7 cellular contexts compared by ENCODE assay signal in the genomic region with DNA sequence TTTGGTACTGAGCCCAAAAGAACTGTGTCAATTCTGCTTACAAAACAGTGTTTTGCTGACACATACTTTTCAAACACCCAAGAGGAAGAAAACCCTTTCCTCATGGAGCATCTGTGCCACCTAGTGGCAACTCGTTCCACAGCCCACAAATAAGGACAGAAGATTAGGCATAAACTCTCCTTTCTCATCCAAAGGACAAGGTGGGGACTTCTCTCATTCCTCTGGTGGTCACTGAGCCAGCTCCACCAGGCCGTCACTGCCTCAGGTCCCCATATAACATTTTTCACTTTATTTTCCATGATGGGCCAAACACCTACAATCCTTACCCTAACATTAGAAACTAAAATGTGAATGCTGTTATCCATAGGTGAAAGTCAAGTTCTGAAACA.
A peak's percentile ranks its signal among the peaks of the same experiment; 100 is the strongest.
DNase-seq lines count a peak whose midpoint lies in the region; ATAC-seq, FAIRE-seq and TF ChIP-seq lines count a peak whose summit lies in the region.

No MANE protein-coding gene starts in this region.

- peak; percentile 81 for TF ChIP-seq CTCF in GM12875 (IDR thresholded peaks at IDR 0.05; ENCODE audit: borderline replicate concordance, insufficient read depth, low read depth, low read length)

- H3K9ac ChIP-seq in iPS-18a (ENCODE audit: low read length) (no peak overlapping the region), skeletal muscle tissue (ENCODE audit: low read depth in 1 of 3, low read length in 3 of 3) (peak overlapping the region in 1 of 3 donors; percentile 10)

- peak; percentile 50 for FAIRE-seq in TTC549 (lab: Jason Lieb, UNC)

- H3K9me3 ChIP-seq in iPS-18a (ENCODE audit: control insufficient read depth, low read depth, low read length) (no peaks in the 10 kb centered on the region), skeletal muscle tissue (ENCODE audit: control insufficient read depth in 3 of 3, low read length in 3 of 3) (no peaks in the 10 kb centered on the region)

- H3K36me3 ChIP-seq in iPS-18a (ENCODE audit: control insufficient read depth, low read depth, low read length) (peaks cover 25% of the 10 kb centered on the region), skeletal muscle tissue (ENCODE audit: control insufficient read depth in 3 of 3, insufficient read depth in 3 of 3, low read length in 3 of 3) (peaks cover 11 to 31% (median 26%) of the 10 kb centered on the region in 3 donors)

- H3K4me1 ChIP-seq in iPS-18a (ENCODE audit: control insufficient read depth, low read depth, low read length) (peaks cover 7% of the 10 kb centered on the region), skeletal muscle tissue (ENCODE audit: control insufficient read depth in 3 of 3, insufficient read depth in 3 of 3, low read length in 3 of 3) (peaks cover 7 to 25% (median 23%) of the 10 kb centered on the region in 3 donors)

- peak; percentile 48 for DNase-seq in NCI-H2029 treated with DMSO at 0.1 percent for 48 hours (lab: John Stamatoyannopoulos, UW)
- peak; percentile 63 for DNase-seq in brain pericyte (ENCODE audit: low read depth, low spot score)

- H3K4me3 ChIP-seq in GM12875 (ENCODE audit: low read depth, low read length) (no peak overlapping the region), iPS-18a (ENCODE audit: low read length) (no peak overlapping the region), skeletal muscle tissue (ENCODE audit: low read length in 3 of 3) (peak overlapping the region in 1 of 3 donors; percentile 49)

- H3K27me3 ChIP-seq in iPS-18a (ENCODE audit: control insufficient read depth, insufficient read depth, low read length), result no peaks in the 10 kb centered on the region
- H3K27me3 ChIP-seq in skeletal muscle tissue (ENCODE audit: control insufficient read depth in 3 of 3, insufficient read depth in 3 of 3, low read length in 3 of 3), result no peaks in the 10 kb centered on the region

- ATAC-seq in HG02885 (IDR thresholded peaks at IDR 0.05; ENCODE audit: poor library complexity, unreplicated experiment), result no peak

- peak overlapping the region; percentile 21 for H3K27ac ChIP-seq in iPS-18a (ENCODE audit: low read length)
- H3K27ac ChIP-seq in skeletal muscle tissue (ENCODE audit: low read depth, low read length), result peak overlapping the region; percentile 45
